ENCODE assay signal across 9 cellular contexts in genomic region chr15:100880139-100880896, GRCh38. TPM values are rescaled to one million over a fixed set of nuclear protein-coding genes. Genes with fewer than 3 reads are reported as not detected.
DNase-seq lines count a peak whose midpoint lies in the region; ATAC-seq and TF ChIP-seq lines count a peak whose summit lies in the region.
"Had no signal": no experiment of that assay in that cellular context is flagged by ENCODE, and none has a peak within 500 bp of the region (broad histone marks: within the 10 kb centered on the region; RNA-seq: fewer than 3 reads in every experiment).

No MANE protein-coding gene starts in this region.

- DNase-seq in activated CD4-positive, alpha-beta T cell treated with anti-CD3 and anti-CD28 coated beads, Interleukin-2, amount 10 ng/mL, durations not matched to agents 7 days and 5 days: no peak
- no peak for DNase-seq in activated CD4-positive, alpha-beta T cell treated with anti-CD3 and anti-CD28 coated beads for 4 hours
- DNase-seq in breast epithelium (ENCODE audit: low spot score in 2 of 2): no peak
- no peak for DNase-seq in lower lobe of right lung
- no peak for DNase-seq in putamen (ENCODE audit: low spot score)

- no peaks in the 10 kb centered on the region for H3K9me3 ChIP-seq in breast epithelium
- no peaks in the 10 kb centered on the region for H3K9me3 ChIP-seq in lower lobe of right lung
- no peaks in the 10 kb centered on the region for H3K9me3 ChIP-seq in thymus (ENCODE audit: control insufficient read depth)

- H3K4me3 ChIP-seq in breast epithelium (peak overlapping the region; percentile 59 to 86 (median 65)), lower lobe of right lung (peak overlapping the region; percentile 50), thymus (ENCODE audit: low read length) (peak overlapping the region; percentile 40)

- H3K4me1 Mint-ChIP-seq in activated CD4-positive, alpha-beta T cell treated with anti-CD3 and anti-CD28 coated beads, Interleukin-2, amount 10 ng/mL, durations not matched to agents 7 days and 5 days: peaks cover 7% of the 10 kb centered on the region

- no peak for TF ChIP-seq POLR2A in breast epithelium (IDR thresholded peaks at IDR 0.05)

- peak overlapping the region; percentile 17 for H3K4me3 Mint-ChIP-seq in activated CD4-positive, alpha-beta T cell treated with anti-CD3 and anti-CD28 coated beads, Interleukin-2, amount 10 ng/mL, durations not matched to agents 7 days and 5 days

- no peaks in the 10 kb centered on the region for H3K9me3 Mint-ChIP-seq in activated CD4-positive, alpha-beta T cell treated with anti-CD3 and anti-CD28 coated beads, Interleukin-2, amount 10 ng/mL, durations not matched to agents 7 days and 5 days

- no peaks in the 10 kb centered on the region for H3K27me3 ChIP-seq in breast epithelium
- H3K27me3 ChIP-seq in lower lobe of right lung (ENCODE audit: low read depth): peaks cover 52% of the 10 kb centered on the region
- peaks cover 55% of the 10 kb centered on the region for H3K27me3 ChIP-seq in thymus (ENCODE audit: control insufficient read depth, insufficient read depth)

- H3K27ac Mint-ChIP-seq in activated CD4-positive, alpha-beta T cell treated with anti-CD3 and anti-CD28 coated beads, Interleukin-2, amount 10 ng/mL, durations not matched to agents 7 days and 5 days: no peak overlapping the region

- CTCF ChIA-PET in activated CD4-positive, alpha-beta T cell treated with anti-CD3 and anti-CD28 coated beads, Interleukin-2, amount 10 ng/mL, durations not matched to agents 7 days and 5 days (lab: Charles Lee): no interaction called here

- no peaks in the 10 kb centered on the region for H3K36me3 Mint-ChIP-seq in activated CD4-positive, alpha-beta T cell treated with anti-CD3 and anti-CD28 coated beads, Interleukin-2, amount 10 ng/mL, durations not matched to agents 7 days and 5 days (ENCODE audit: low read depth)

- H3K36me3 ChIP-seq in breast epithelium: no peaks in the 10 kb centered on the region
- H3K36me3 ChIP-seq in lower lobe of right lung: no peaks in the 10 kb centered on the region
- no peaks in the 10 kb centered on the region for H3K36me3 ChIP-seq in thymus (ENCODE audit: control insufficient read depth, insufficient read depth)

- H3K4me1 ChIP-seq in breast epithelium (peaks cover 0 to 4% of the 10 kb centered on the region in 2 donors), lower lobe of right lung (peaks cover 12% of the 10 kb centered on the region), thymus (ENCODE audit: control insufficient read depth, insufficient read depth, low read length) (no peaks in the 10 kb centered on the region)

- peaks cover 80% of the 10 kb centered on the region for H3K27me3 Mint-ChIP-seq in activated CD4-positive, alpha-beta T cell treated with anti-CD3 and anti-CD28 coated beads, Interleukin-2, amount 10 ng/mL, durations not matched to agents 7 days and 5 days

- POLR2A ChIA-PET in activated CD4-positive, alpha-beta T cell treated with anti-CD3 and anti-CD28 coated beads, Interleukin-2, amount 10 ng/mL, durations not matched to agents 7 days and 5 days (lab: Charles Lee): no interaction called here

- H3K27ac ChIP-seq in breast epithelium (peak overlapping the region; percentile 72 to 79), lower lobe of right lung (no peak overlapping the region), thymus (ENCODE audit: low read depth) (no peak overlapping the region)
- H3K27ac ChIP-seq: C4-2B had no signal

- TF ChIP-seq CTCF in breast epithelium (IDR thresholded peaks at IDR 0.05) (no peak), lower lobe of right lung (IDR thresholded peaks at IDR 0.05) (no peak)

- 6% methylated on average over 80 of the region's 80 CpGs for WGBS in thymus

- intact Hi-C loops in breast epithelium (cut with DNase I; ENCODE audit: low total_unique reads) (no loop called here), lower lobe of right lung (cut with DNase I) (no loop called here)

- ATAC-seq in lower lobe of right lung (peak in 1 of 2 donors; percentile 19), HG03457 (IDR thresholded peaks at IDR 0.05; ENCODE audit: unreplicated experiment) (no peak), GM18517 (IDR thresholded peaks at IDR 0.05; ENCODE audit: unreplicated experiment) (no peak)

RNA-seq across cellular contexts. Expression of gene ALDH1A3, which starts 0.7 kb away (rescaled TPM):
- not detected for total RNA-seq in activated CD4-positive, alpha-beta T cell treated with anti-CD3 and anti-CD28 coated beads, Interleukin-2, amount 10 ng/mL, durations not matched to agents 7 days and 5 days
- total RNA-seq in breast epithelium: 100 to 1,000 TPM in 1 of 3 donors, 10 to 100 TPM in 2; 24.2 to 207 (median 44.9) TPM
- total RNA-seq in lower lobe of right lung: 9.7 TPM
- 7.8 TPM for polyA plus RNA-seq in thymus

RNA-seq across cellular contexts. Expression of gene LRRK1, which starts 38.8 kb away (rescaled TPM):
- total RNA-seq in activated CD4-positive, alpha-beta T cell treated with anti-CD3 and anti-CD28 coated beads, Interleukin-2, amount 10 ng/mL, durations not matched to agents 7 days and 5 days: under 1 TPM; 0.40 to 0.45 TPM
- total RNA-seq in breast epithelium (10 to 100 TPM; 10.1 to 18.7 (median 14.4) TPM), lower lobe of right lung (24.3 TPM)
- polyA plus RNA-seq in thymus: 6.7 TPM

Comparison
In these comparisons a context has a peak if more than half of its experiments do, and no peak if none do; other contexts are left out.
1. H3K27ac ChIP-seq: peak in breast epithelium (2 of 2); none in lower lobe of right lung (single experiment) and thymus (single experiment).
2. RNA of gene ALDH1A3, which starts 0.7 kb away (total RNA-seq): 24.2 to 207 TPM in breast epithelium and 9.7 TPM in lower lobe of right lung (single experiment); not detected in activated CD4-positive, alpha-beta T cell treated with anti-CD3 and anti-CD28 coated beads, Interleukin-2, amount 10 ng/mL, durations not matched to agents 7 days and 5 days; every median in the first group is over 10 times any median in the second.
3. RNA of gene LRRK1, which starts 38.8 kb away (total RNA-seq): 24.3 TPM in lower lobe of right lung (single experiment) and 10.1 to 18.7 TPM in breast epithelium; 0.40 to 0.45 TPM in activated CD4-positive, alpha-beta T cell treated with anti-CD3 and anti-CD28 coated beads, Interleukin-2, amount 10 ng/mL, durations not matched to agents 7 days and 5 days; every median in the first group is over 4 times any median in the second.
4. Peak in every context shown above with its lines, with median percentiles within 50 percentile points of each other: H3K4me3 ChIP-seq.